Comparison of ENCODE assay signal across 9 cellular contexts in genomic region chr19:4539697-4540581, GRCh38. TPM values are rescaled to one million over a fixed set of nuclear protein-coding genes. Genes with fewer than 3 reads are reported as not detected.
DNase-seq lines count a peak whose midpoint lies in the region; ATAC-seq, FAIRE-seq and TF ChIP-seq lines count a peak whose summit lies in the region.
"Had no signal": no experiment of that assay in that cellular context is flagged by ENCODE, and none has a peak within 500 bp of the region (broad histone marks: within the 10 kb centered on the region; RNA-seq: fewer than 3 reads in every experiment).

LRG1 (minus strand) TSS chr19:4540036; CDS start chr19:4540013, 23 bp downstream.

- peaks cover 0 to 5% (median 2%) of the 10 kb centered on the region in 4 donors for H3K9me3 ChIP-seq in upper lobe of left lung

- no peak for FAIRE-seq in RCC 7860 (lab: Jason Lieb, UNC)

- CTCF ChIA-PET in activated naive CD4-positive, alpha-beta T cell treated with anti-CD3 and anti-CD28 coated beads for 36 hours (lab: Charles Lee), result interaction anchor here (1.0 to 1.7 kb wide), 2 partner anchors 15 to 400 kb away, joined by 4 to 6 read pairs; no protein-coding TSS in a partner anchor
- CTCF ChIA-PET in activated naive CD4-positive, alpha-beta T cell treated with anti-CD3 and anti-CD28 coated beads, Interleukin-2, amount 10 ng/mL, durations not matched to agents 7 days and 5 days (lab: Charles Lee), result interaction anchor here (1.4 to 1.8 kb wide), 2 partner anchors 15 to 93 kb away, joined by 4 to 7 read pairs; no protein-coding TSS in a partner anchor

- peaks cover 2% of the 10 kb centered on the region for H3K9me3 Mint-ChIP-seq in activated naive CD4-positive, alpha-beta T cell treated with anti-CD3 and anti-CD28 coated beads for 36 hours
- peaks cover 3% of the 10 kb centered on the region for H3K9me3 Mint-ChIP-seq in activated naive CD4-positive, alpha-beta T cell treated with anti-CD3 and anti-CD28 coated beads, Interleukin-2, amount 10 ng/mL, durations not matched to agents 7 days and 5 days

- H3K4me3 ChIP-seq in upper lobe of left lung, result peak within 1 kb of the TSS in 3 of 4 donors; percentile 13 to 47 (median 39)
- H3K4me3 ChIP-seq: SK-N-MC had no signal

- no peaks in the 10 kb centered on the region for H3K36me3 ChIP-seq in upper lobe of left lung

- 18 to 28% methylated on average over 6 to 14 of the region's 14 CpGs for WGBS in upper lobe of left lung, 2 donors

- DNase-seq in activated naive CD4-positive, alpha-beta T cell treated with anti-CD3 and anti-CD28 coated beads for 36 hours, result peak; percentile 70
- no peak for DNase-seq in activated naive CD4-positive, alpha-beta T cell treated with anti-CD3 and anti-CD28 coated beads, Interleukin-2, amount 10 ng/mL, durations not matched to agents 7 days and 5 days
- peak; percentile 73 for DNase-seq in UCSD-AML1 (lab: John Stamatoyannopoulos, UW; ENCODE audit: unreplicated experiment)
- DNase-seq in kidney tubule cell (ENCODE audit: low spot score), result peak; percentile 56
- peak in 1 of 2 donors; percentile 91 for DNase-seq in upper lobe of left lung
- no peak for DNase-seq in RCC 7860 (ENCODE audit: low spot score)
- no peak for DNase-seq in SK-N-DZ (ENCODE audit: low spot score)

- ATAC-seq in upper lobe of left lung (ENCODE audit: low FRiP score in 2 of 2) (peak; percentile 74 to 90), HG02884 (IDR thresholded peaks at IDR 0.05; ENCODE audit: unreplicated experiment) (no peak)

- peaks cover 10 to 37% (median 23%) of the 10 kb centered on the region in 4 donors for H3K4me1 ChIP-seq in upper lobe of left lung

- no peak for TF ChIP-seq CTCF in upper lobe of left lung (IDR thresholded peaks at IDR 0.05)

- peak in 3 of 4 donors; percentile 60 to 84 (median 75) for TF ChIP-seq EP300 in upper lobe of left lung (IDR thresholded peaks at IDR 0.05)

- peak in 3 of 4 donors; percentile 44 to 93 (median 47) for TF ChIP-seq POLR2A in upper lobe of left lung (IDR thresholded peaks at IDR 0.05)

- H3K27me3 ChIP-seq in upper lobe of left lung, result no peaks in the 10 kb centered on the region

- peak within 1 kb of the TSS; percentile 67 for H3K4me3 Mint-ChIP-seq in activated naive CD4-positive, alpha-beta T cell treated with anti-CD3 and anti-CD28 coated beads for 36 hours
- no peak within 1 kb of the TSS for H3K4me3 Mint-ChIP-seq in activated naive CD4-positive, alpha-beta T cell treated with anti-CD3 and anti-CD28 coated beads, Interleukin-2, amount 10 ng/mL, durations not matched to agents 7 days and 5 days

- intact Hi-C loops in activated naive CD4-positive, alpha-beta T cell treated with anti-CD3 and anti-CD28 coated beads for 36 hours (cut with micrococcal nuclease), result no loop called here

- H3K27ac Mint-ChIP-seq in activated naive CD4-positive, alpha-beta T cell treated with anti-CD3 and anti-CD28 coated beads for 36 hours, result peak within 1 kb of the TSS; percentile 46
- H3K27ac Mint-ChIP-seq in activated naive CD4-positive, alpha-beta T cell treated with anti-CD3 and anti-CD28 coated beads, Interleukin-2, amount 10 ng/mL, durations not matched to agents 7 days and 5 days, result no peak within 1 kb of the TSS

- H3K36me3 Mint-ChIP-seq in activated naive CD4-positive, alpha-beta T cell treated with anti-CD3 and anti-CD28 coated beads for 36 hours (ENCODE audit: low read depth), result no peaks in the 10 kb centered on the region
- H3K36me3 Mint-ChIP-seq in activated naive CD4-positive, alpha-beta T cell treated with anti-CD3 and anti-CD28 coated beads, Interleukin-2, amount 10 ng/mL, durations not matched to agents 7 days and 5 days, result no peaks in the 10 kb centered on the region

- peak within 1 kb of the TSS; percentile 80 to 89 (median 86) for H3K27ac ChIP-seq in upper lobe of left lung
- H3K27ac ChIP-seq: SK-N-MC had no signal

- H3K27me3 Mint-ChIP-seq in activated naive CD4-positive, alpha-beta T cell treated with anti-CD3 and anti-CD28 coated beads for 36 hours (ENCODE audit: low read depth), result peaks cover 11% of the 10 kb centered on the region
- peaks cover 35% of the 10 kb centered on the region for H3K27me3 Mint-ChIP-seq in activated naive CD4-positive, alpha-beta T cell treated with anti-CD3 and anti-CD28 coated beads, Interleukin-2, amount 10 ng/mL, durations not matched to agents 7 days and 5 days

- peaks cover 11% of the 10 kb centered on the region for H3K4me1 Mint-ChIP-seq in activated naive CD4-positive, alpha-beta T cell treated with anti-CD3 and anti-CD28 coated beads for 36 hours (ENCODE audit: low read depth)
- H3K4me1 Mint-ChIP-seq in activated naive CD4-positive, alpha-beta T cell treated with anti-CD3 and anti-CD28 coated beads, Interleukin-2, amount 10 ng/mL, durations not matched to agents 7 days and 5 days, result peaks cover 8% of the 10 kb centered on the region

RNA-seq across cellular contexts. Expression of gene LRG1, which starts in this region (rescaled TPM):
- 1 to 10 TPM; 1.3 to 1.5 TPM for total RNA-seq in activated naive CD4-positive, alpha-beta T cell treated with anti-CD3 and anti-CD28 coated beads for 36 hours
- total RNA-seq in upper lobe of left lung, result 10 to 100 TPM in 4 of 6 donors, 1 to 10 TPM in 2; 7.3 to 19.9 (median 12.2) TPM
- polyA plus RNA-seq in SK-N-DZ (2014; cell fraction: cytosol; rRNA removed), result not detected in 2 replicates
- not detected in 2 replicates for polyA plus RNA-seq in SK-N-DZ (2014; cell fraction: nucleus; rRNA removed)

Comparison
In these comparisons a context has a peak if more than half of its experiments do, and no peak if none do; other contexts are left out.
1. DNase-seq: peak in activated naive CD4-positive, alpha-beta T cell treated with anti-CD3 and anti-CD28 coated beads for 36 hours (single experiment), UCSD-AML1 (single experiment) and kidney tubule cell (single experiment); none in activated naive CD4-positive, alpha-beta T cell treated with anti-CD3 and anti-CD28 coated beads, Interleukin-2, amount 10 ng/mL, durations not matched to agents 7 days and 5 days (single experiment), RCC 7860 (single experiment) and SK-N-DZ (single experiment).